Comparison of ENCODE assay signal across 8 cellular contexts in genomic region chr1:42319871-42320484, GRCh38. TPM values are rescaled to one million over a fixed set of nuclear protein-coding genes. Genes with fewer than 3 reads are reported as not detected.
DNase-seq lines count a peak whose midpoint lies in the region; ATAC-seq and TF ChIP-seq lines count a peak whose summit lies in the region.

No MANE protein-coding gene starts in this region.

- CTCF ChIA-PET in Calu3 (lab: Charles Lee) = interaction anchor here (1.3 kb wide), 1 partner anchor 10 kb away, joined by 3 read pairs; no protein-coding TSS in a partner anchor

- 82 to 100% methylated on average over 1 to 3 of the region's 6 CpGs for WGBS in mesodermal cell (ENCODE audit: insufficient coverage in 2 of 2), 2 experiments

- intact Hi-C loops in Calu3 (cut with micrococcal nuclease; ENCODE audit: unreplicated experiment) = loop anchor here (10.0 kb wide), 2 partner anchors 105 to 145 kb away; no protein-coding TSS in a partner anchor

- TF ChIP-seq CTCF in Calu3 (IDR thresholded peaks at IDR 0.05; ENCODE audit: unreplicated experiment) (no peak), type B pancreatic cell (conservative IDR thresholded peaks at IDR 0.05) (no peak)

- DNase-seq in CD4-positive, CD25-positive, alpha-beta regulatory T cell = peak in 1 of 3 donors; percentile 32
- DNase-seq in NCI-H69 (lab: John Stamatoyannopoulos, UW) = peak; percentile 42
- DNase-seq in adipocyte (ENCODE audit: low read depth) = no peak
- no peak for DNase-seq in Calu3
- DNase-seq in type B pancreatic cell (ENCODE audit: extremely low spot score, unreplicated experiment) = no peak

- peak in 1 of 2 donors; percentile 28 for ATAC-seq in CD4-positive, CD25-positive, alpha-beta regulatory T cell (ENCODE audit: low read depth in 2 of 2)
- ATAC-seq in HG02798 (IDR thresholded peaks at IDR 0.05; ENCODE audit: poor library complexity, unreplicated experiment) = no peak
- ATAC-seq in HG03571 (IDR thresholded peaks at IDR 0.05; ENCODE audit: unreplicated experiment) = no peak

- no peak overlapping the region for H3K27ac ChIP-seq in CD4-positive, CD25-positive, alpha-beta regulatory T cell (ENCODE audit: insufficient read depth, low read length, poor library complexity, severe bottlenecking)
- peak overlapping the region; percentile 51 for H3K27ac ChIP-seq in mesodermal cell (ENCODE audit: low read depth, low read length, severe bottlenecking)

- H3K36me3 Mint-ChIP-seq in CD4-positive, CD25-positive, alpha-beta regulatory T cell = peaks cover 12% of the 10 kb centered on the region
- H3K36me3 Mint-ChIP-seq in Calu3 (ENCODE audit: insufficient read depth, unreplicated experiment) = no peaks in the 10 kb centered on the region
- peaks cover 10% of the 10 kb centered on the region for H3K36me3 Mint-ChIP-seq in type B pancreatic cell

- H3K9me3 Mint-ChIP-seq in CD4-positive, CD25-positive, alpha-beta regulatory T cell = no peaks in the 10 kb centered on the region
- H3K9me3 Mint-ChIP-seq in Calu3 (ENCODE audit: low read depth, unreplicated experiment) = no peaks in the 10 kb centered on the region
- no peaks in the 10 kb centered on the region for H3K9me3 Mint-ChIP-seq in type B pancreatic cell

- H3K4me3 Mint-ChIP-seq in CD4-positive, CD25-positive, alpha-beta regulatory T cell = peak overlapping the region; percentile 3 to 70 (median 36)
- no peak overlapping the region for H3K4me3 Mint-ChIP-seq in Calu3 (ENCODE audit: low read depth, unreplicated experiment)
- H3K4me3 Mint-ChIP-seq in type B pancreatic cell = no peak overlapping the region

- H3K27me3 ChIP-seq in CD4-positive, CD25-positive, alpha-beta regulatory T cell (ENCODE audit: control insufficient read depth, insufficient read depth, low read length) = no peaks in the 10 kb centered on the region
- no peaks in the 10 kb centered on the region for H3K27me3 ChIP-seq in adipocyte (replicated peaks; ENCODE audit: control insufficient read depth, insufficient read depth, low read length)

- H3K9me3 ChIP-seq in CD4-positive, CD25-positive, alpha-beta regulatory T cell (ENCODE audit: control insufficient read depth in 2 of 2, low read length in 2 of 2) = no peaks in the 10 kb centered on the region
- no peaks in the 10 kb centered on the region for H3K9me3 ChIP-seq in adipocyte (ENCODE audit: control insufficient read depth, low read length)
- no peaks in the 10 kb centered on the region for H3K9me3 ChIP-seq in mesodermal cell (ENCODE audit: control insufficient read depth, low read length)

- H3K4me1 Mint-ChIP-seq in CD4-positive, CD25-positive, alpha-beta regulatory T cell = peaks cover 60 to 91% (median 76%) of the 10 kb centered on the region in 4 donors
- H3K4me1 Mint-ChIP-seq in Calu3 (ENCODE audit: low read depth, unreplicated experiment) = peaks cover 58% of the 10 kb centered on the region
- H3K4me1 Mint-ChIP-seq in type B pancreatic cell (ENCODE audit: unreplicated experiment) = peaks cover 50% of the 10 kb centered on the region

- no peaks in the 10 kb centered on the region for H3K27me3 Mint-ChIP-seq in CD4-positive, CD25-positive, alpha-beta regulatory T cell
- H3K27me3 Mint-ChIP-seq in Calu3 (ENCODE audit: unreplicated experiment) (no peaks in the 10 kb centered on the region), type B pancreatic cell (no peaks in the 10 kb centered on the region)

- H3K4me3 ChIP-seq in CD4-positive, CD25-positive, alpha-beta regulatory T cell (ENCODE audit: low read depth, low read length) = peak overlapping the region; percentile 37
- peak overlapping the region; percentile 17 for H3K4me3 ChIP-seq in adipocyte (ENCODE audit: low read length)
- no peak overlapping the region for H3K4me3 ChIP-seq in mesodermal cell (ENCODE audit: extremely low read depth, insufficient read depth, low read length, poor library complexity, severe bottlenecking)

- no TSS peak for BruUV-seq in Calu3 (replicated peaks; lab: Mats Ljungman, UMichigan)

- no peaks in the 10 kb centered on the region for H3K36me3 ChIP-seq in CD4-positive, CD25-positive, alpha-beta regulatory T cell (ENCODE audit: control insufficient read depth, insufficient read depth, low read length)
- H3K36me3 ChIP-seq in adipocyte (ENCODE audit: control insufficient read depth, insufficient read depth, low read length, severe bottlenecking) (no peaks in the 10 kb centered on the region), mesodermal cell (ENCODE audit: control insufficient read depth, insufficient read depth, low read length) (peaks cover 3% of the 10 kb centered on the region)

- peaks cover 18% of the 10 kb centered on the region for H3K4me1 ChIP-seq in CD4-positive, CD25-positive, alpha-beta regulatory T cell (ENCODE audit: control insufficient read depth, insufficient read depth, low read length, poor library complexity, severe bottlenecking)
- peaks cover 58% of the 10 kb centered on the region for H3K4me1 ChIP-seq in adipocyte (ENCODE audit: control insufficient read depth, insufficient read depth, low read length)
- H3K4me1 ChIP-seq in mesodermal cell (ENCODE audit: control insufficient read depth, insufficient read depth, low read length, poor library complexity, severe bottlenecking) = peaks cover 22% of the 10 kb centered on the region

- H3K9ac ChIP-seq in adipocyte (ENCODE audit: low read length) = peak overlapping the region; percentile 28

- peak overlapping the region; percentile 2 to 85 (median 66) for H3K27ac Mint-ChIP-seq in CD4-positive, CD25-positive, alpha-beta regulatory T cell
- H3K27ac Mint-ChIP-seq in Calu3 (ENCODE audit: unreplicated experiment) (no peak overlapping the region), type B pancreatic cell (no peak overlapping the region)

RNA-seq across cellular contexts. Expression of gene FOXJ3, which starts 15.1 kb away (rescaled TPM):
- total RNA-seq in CD4-positive, CD25-positive, alpha-beta regulatory T cell = 68.6 TPM
- polyA plus RNA-seq in CD4-positive, CD25-positive, alpha-beta regulatory T cell = 10 to 100 TPM; 21.0 to 39.7 (median 33.6) TPM
- 37.3 TPM for polyA plus RNA-seq in mesodermal cell (2013, experiment 1 of 2)
- 32.1 TPM for polyA plus RNA-seq in mesodermal cell (2013, experiment 2 of 2)
- total RNA-seq in Calu3 (2022) = 51.4 and 52.4 TPM in 2 replicates
- total RNA-seq in type B pancreatic cell (ENCODE audit: low replicate concordance) = 49.4 and 49.8 TPM in 2 replicates

Comparison
In these comparisons a context has a peak if more than half of its experiments do, and no peak if none do; other contexts are left out.
1. H3K27ac Mint-ChIP-seq: peak in CD4-positive, CD25-positive, alpha-beta regulatory T cell (3 of 3); none in Calu3 (single experiment) and type B pancreatic cell (single experiment).
2. H3K4me3 Mint-ChIP-seq: peak in CD4-positive, CD25-positive, alpha-beta regulatory T cell (4 of 4); none in Calu3 (single experiment) and type B pancreatic cell (single experiment).